8 cellular contexts compared by ENCODE assay signal in genomic region chr10:6088721-6089333, GRCh38. TPM values are rescaled to one million over a fixed set of nuclear protein-coding genes. Genes with fewer than 3 reads are reported as not detected.
DNase-seq lines count a peak whose midpoint lies in the region; ATAC-seq and TF ChIP-seq lines count a peak whose summit lies in the region.

TSS of gene RBM17 (plus strand) at chr10:6089034. CDS start at chr10:6097066, 8,032 bp downstream.

- H3K27ac ChIP-seq in CD8-positive, alpha-beta memory T cell (ENCODE audit: low read depth, low read length): peak within 1 kb of the TSS; percentile 79
- H3K27ac ChIP-seq in lower lobe of right lung: peak within 1 kb of the TSS; percentile 87

- TF ChIP-seq CTCF in activated CD8-positive, alpha-beta T cell treated with anti-CD3 and anti-CD28 coated beads for 36 hours (IDR thresholded peaks at IDR 0.05): peak; percentile 100
- peak; percentile 100 for TF ChIP-seq CTCF in lower lobe of right lung (IDR thresholded peaks at IDR 0.05)

- H3K27ac Mint-ChIP-seq in CD8-positive, alpha-beta memory T cell: peak within 1 kb of the TSS; percentile 67 to 94 (median 88)
- peak within 1 kb of the TSS; percentile 81 for H3K27ac Mint-ChIP-seq in activated CD8-positive, alpha-beta T cell treated with anti-CD3 and anti-CD28 coated beads for 36 hours

- DNase-seq in CD8-positive, alpha-beta memory T cell: peak; percentile 93 to 99 (median 98)
- DNase-seq in NCI-H82 (lab: John Stamatoyannopoulos, UW) (peak; percentile 95), ecto neural progenitor cell (ENCODE audit: low spot score) (peak; percentile 99), lower lobe of right lung (peak; percentile 98)
- peak; percentile 98 for DNase-seq in activated CD8-positive, alpha-beta T cell treated with anti-CD3 and anti-CD28 coated beads for 36 hours
- peak; percentile 96 to 98 (median 97) for DNase-seq in stimulated activated CD4-positive, alpha-beta T cell treated with anti-CD3 and anti-CD28 coated beads, TNF-alpha, amount 100 ng/mL, for 24 hours (ENCODE audit: low read depth in 3 of 3)

- no peaks in the 10 kb centered on the region for H3K9me3 ChIP-seq in CD8-positive, alpha-beta memory T cell (ENCODE audit: low read length)
- no peaks in the 10 kb centered on the region for H3K9me3 ChIP-seq in lower lobe of right lung

- H3K4me1 ChIP-seq in CD8-positive, alpha-beta memory T cell (ENCODE audit: insufficient read depth, low read length): peaks cover 50% of the 10 kb centered on the region
- H3K4me1 ChIP-seq in lower lobe of right lung: peaks cover 73% of the 10 kb centered on the region

- intact Hi-C loops in activated CD8-positive, alpha-beta T cell treated with anti-CD3 and anti-CD28 coated beads for 36 hours (cut with micrococcal nuclease): loop anchor here (5.0 to 10.0 kb wide), 2 partner anchors 37 to 274 kb away; partner anchors contain the start of gene GDI2
- intact Hi-C loops in lower lobe of right lung (cut with DNase I): no loop called here

- no peaks in the 10 kb centered on the region for H3K27me3 ChIP-seq in CD8-positive, alpha-beta memory T cell (ENCODE audit: insufficient read depth, low read length, poor library complexity, severe bottlenecking)
- H3K27me3 ChIP-seq in lower lobe of right lung (ENCODE audit: low read depth): no peaks in the 10 kb centered on the region

- CTCF ChIA-PET in CD8-positive, alpha-beta memory T cell (lab: Charles Lee): interaction anchor here (0.9 to 3.4 kb wide), 9 partner anchors 12 to 321 kb away, joined by 3 to 57 read pairs (median 5); no protein-coding TSS in a partner anchor
- CTCF ChIA-PET in activated CD8-positive, alpha-beta T cell treated with anti-CD3 and anti-CD28 coated beads for 36 hours (lab: Charles Lee): interaction anchor here (1.0 to 3.4 kb wide), 8 partner anchors 11 to 114 kb away, joined by 3 to 118 read pairs (median 6); partner anchors contain the start of genes IL2RA and PFKFB3

- no peaks in the 10 kb centered on the region for H3K36me3 ChIP-seq in CD8-positive, alpha-beta memory T cell (ENCODE audit: insufficient read depth, low read length)
- H3K36me3 ChIP-seq in lower lobe of right lung: no peaks in the 10 kb centered on the region

- H3K9me3 Mint-ChIP-seq in CD8-positive, alpha-beta memory T cell: no peaks in the 10 kb centered on the region
- no peaks in the 10 kb centered on the region for H3K9me3 Mint-ChIP-seq in activated CD8-positive, alpha-beta T cell treated with anti-CD3 and anti-CD28 coated beads for 36 hours

- POLR2A ChIA-PET in CD8-positive, alpha-beta memory T cell (lab: Charles Lee): interaction anchor here (1.3 kb wide), 1 partner anchor 37 kb away, joined by 6 read pairs; no protein-coding TSS in a partner anchor
- POLR2A ChIA-PET in activated CD8-positive, alpha-beta T cell treated with anti-CD3 and anti-CD28 coated beads for 36 hours (lab: Charles Lee): interaction anchor here (0.9 to 29.2 kb wide), 11 partner anchors 10 to 111 kb away, joined by 3 to 846 read pairs (median 12); partner anchors contain the start of gene IL2RA

- H3K4me3 ChIP-seq in CD8-positive, alpha-beta memory T cell (ENCODE audit: low read length): peak within 1 kb of the TSS; percentile 91
- H3K4me3 ChIP-seq in lower lobe of right lung: peak within 1 kb of the TSS; percentile 93

- peaks cover 0 to 3% of the 10 kb centered on the region in 2 donors for H3K27me3 Mint-ChIP-seq in CD8-positive, alpha-beta memory T cell
- H3K27me3 Mint-ChIP-seq in activated CD8-positive, alpha-beta T cell treated with anti-CD3 and anti-CD28 coated beads for 36 hours: no peaks in the 10 kb centered on the region

- H3K4me1 Mint-ChIP-seq in CD8-positive, alpha-beta memory T cell: peaks cover 51 to 63% (median 58%) of the 10 kb centered on the region in 3 donors
- peaks cover 61% of the 10 kb centered on the region for H3K4me1 Mint-ChIP-seq in activated CD8-positive, alpha-beta T cell treated with anti-CD3 and anti-CD28 coated beads for 36 hours (ENCODE audit: low read depth)

- H3K36me3 Mint-ChIP-seq in CD8-positive, alpha-beta memory T cell: peaks cover 0 to 11% (median 0%) of the 10 kb centered on the region in 3 donors
- H3K36me3 Mint-ChIP-seq in activated CD8-positive, alpha-beta T cell treated with anti-CD3 and anti-CD28 coated beads for 36 hours (ENCODE audit: low read depth): peaks cover 33% of the 10 kb centered on the region

- ATAC-seq in GM19438 (IDR thresholded peaks at IDR 0.05; ENCODE audit: low read depth, unreplicated experiment): peak; percentile 78
- ATAC-seq in HG03575 (IDR thresholded peaks at IDR 0.05; ENCODE audit: extremely low read depth, insufficient number of reproducible peaks, low FRiP score, unreplicated experiment): peak; percentile 36
- ATAC-seq in activated CD8-positive, alpha-beta T cell treated with anti-CD3 and anti-CD28 coated beads for 36 hours: peak; percentile 79
- peak; percentile 97 to 99 for ATAC-seq in lower lobe of right lung

- H3K4me3 Mint-ChIP-seq in CD8-positive, alpha-beta memory T cell: peak within 1 kb of the TSS; percentile 85 to 96 (median 92)
- H3K4me3 Mint-ChIP-seq in activated CD8-positive, alpha-beta T cell treated with anti-CD3 and anti-CD28 coated beads for 36 hours: peak within 1 kb of the TSS; percentile 84

RNA-seq across cellular contexts. Expression of gene RBM17, which starts in this region (rescaled TPM):
- 100 to 1,000 TPM; 269 to 282 TPM for total RNA-seq in CD8-positive, alpha-beta memory T cell
- polyA plus RNA-seq in CD8-positive, alpha-beta memory T cell: 91.8 TPM
- total RNA-seq in activated CD8-positive, alpha-beta T cell treated with anti-CD3 and anti-CD28 coated beads for 36 hours: 100 to 1,000 TPM; 284 to 285 TPM
- total RNA-seq in lower lobe of right lung: 90.8 TPM

Comparison
In these comparisons a context has a peak if more than half of its experiments do, and no peak if none do; other contexts are left out.
1. Peak in every context shown above with its lines: DNase-seq, ATAC-seq, H3K4me3 ChIP-seq and H3K27ac ChIP-seq.
2. ATAC-seq: peak in every context shown above with its lines; median percentile 98 in lower lobe of right lung; 79 in activated CD8-positive, alpha-beta T cell treated with anti-CD3 and anti-CD28 coated beads for 36 hours; 78 in GM19438; 36 in HG03575.